In the genomic region with DNA sequence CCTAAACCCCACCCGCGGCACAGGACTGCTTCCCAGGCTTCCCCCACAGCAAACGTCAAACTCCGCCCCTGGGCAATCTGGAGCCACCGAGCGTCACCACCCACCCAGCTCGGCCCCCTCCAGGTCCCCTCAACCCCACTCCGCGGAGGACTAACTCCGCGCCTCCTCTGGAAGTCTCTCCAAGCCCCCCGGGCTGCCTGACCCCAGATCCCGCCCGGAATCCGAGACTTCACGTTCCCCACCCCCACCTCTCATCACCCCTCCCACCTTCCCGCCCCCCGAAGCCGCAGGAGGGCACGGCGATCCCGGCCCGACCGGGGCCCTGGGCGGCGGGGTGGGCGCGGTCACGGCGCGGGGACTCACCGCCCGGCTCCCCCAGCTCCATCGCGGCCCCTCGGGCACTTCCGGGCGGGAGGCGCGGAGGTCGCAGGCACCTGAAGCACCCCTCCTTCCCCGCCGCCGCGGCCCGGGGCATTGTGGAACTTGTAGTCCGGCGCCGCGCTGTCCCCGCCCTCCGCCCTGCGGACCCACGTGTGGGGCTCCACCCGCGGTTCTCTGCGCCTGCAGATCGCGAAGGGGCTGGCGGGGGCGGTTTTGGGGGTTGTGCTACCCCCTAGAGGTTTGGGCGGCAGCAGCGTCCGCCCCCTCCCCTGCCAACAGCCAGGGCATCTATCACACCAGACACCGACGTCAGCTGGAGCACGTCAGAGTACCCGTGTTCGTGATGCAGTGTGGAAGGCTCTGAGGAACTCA, we compare ENCODE assay signal across 8 cellular contexts. TPM values are rescaled to one million over a fixed set of nuclear protein-coding genes. Genes with fewer than 3 reads are reported as not detected.
A peak's percentile ranks its signal among the peaks of the same experiment; 100 is the strongest.
DNase-seq lines count a peak whose midpoint lies in the region; ATAC-seq and TF ChIP-seq lines count a peak whose summit lies in the region.

A gene with protein sequence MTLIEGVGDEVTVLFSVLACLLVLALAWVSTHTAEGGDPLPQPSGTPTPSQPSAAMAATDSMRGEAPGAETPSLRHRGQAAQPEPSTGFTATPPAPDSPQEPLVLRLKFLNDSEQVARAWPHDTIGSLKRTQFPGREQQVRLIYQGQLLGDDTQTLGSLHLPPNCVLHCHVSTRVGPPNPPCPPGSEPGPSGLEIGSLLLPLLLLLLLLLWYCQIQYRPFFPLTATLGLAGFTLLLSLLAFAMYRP (minus strand): TSS at position 423 of the 753 bp plus-strand sequence. CDS start 930 bp downstream, outside the sequence.

- H3K4me1 ChIP-seq in SJSA1 (replicated peaks) (peaks cover 59% of the 10 kb centered on the region), upper lobe of left lung (peaks cover 49 to 75% (median 65%) of the 10 kb centered on the region in 4 donors)

- peak; percentile 28 for DNase-seq in DMS153 (lab: John Stamatoyannopoulos, UW)
- DNase-seq in HuH-7 (ENCODE audit: low spot score), result peak; percentile 85
- DNase-seq in SJSA1 (ENCODE audit: low read depth in 1 of 2, low spot score in 2 of 2), result peak; percentile 60 to 73
- peak; percentile 85 for DNase-seq in activated naive CD4-positive, alpha-beta T cell treated with Interleukin-2 at 50 U/mL for 16 hours
- peak; percentile 95 for DNase-seq in Right ventricle myocardium inferior (ENCODE audit: missing footprints)
- DNase-seq in posterior cingulate gyrus, result peak; percentile 64 to 97 (median 80)
- DNase-seq in upper lobe of left lung, result peak; percentile 85 to 97

- ATAC-seq in GM21390 (IDR thresholded peaks at IDR 0.05; ENCODE audit: unreplicated experiment), result peak; percentile 51
- ATAC-seq in Right ventricle myocardium inferior, result peak; percentile 27
- ATAC-seq in upper lobe of left lung (ENCODE audit: low FRiP score in 2 of 2), result peak; percentile 39 to 58

- H3K36me3 ChIP-seq in SJSA1 (peaks cover 38% of the 10 kb centered on the region), upper lobe of left lung (peaks cover 0 to 6% (median 0%) of the 10 kb centered on the region in 4 donors)

- peak within 1 kb of the TSS; percentile 75 for H3K4me3 ChIP-seq in SJSA1
- H3K4me3 ChIP-seq in upper lobe of left lung, result peak within 1 kb of the TSS; percentile 76 to 99 (median 90)

- H3K27me3 ChIP-seq in SJSA1 (replicated peaks), result no peaks in the 10 kb centered on the region
- no peaks in the 10 kb centered on the region for H3K27me3 ChIP-seq in upper lobe of left lung

- intact Hi-C loops in Right ventricle myocardium inferior (cut with DNase I), result loop anchor here (2.0 kb wide), 1 partner anchor 24 kb away; a partner anchor contains a TSS
- intact Hi-C loops in posterior cingulate gyrus (cut with DNase I), result loop anchor here (5.0 kb wide), 1 partner anchor 39 kb away; no protein-coding TSS in a partner anchor

- TF ChIP-seq POLR2A in upper lobe of left lung (IDR thresholded peaks at IDR 0.05), result peak in 1 of 4 donors; percentile 70

- no peak for TF ChIP-seq EP300 in upper lobe of left lung (IDR thresholded peaks at IDR 0.05)

- WGBS in upper lobe of left lung, 2 donors, result 0% methylated on average over 6 to 16 of the region's 69 CpGs

- H3K27ac ChIP-seq in SJSA1 (peak within 1 kb of the TSS; percentile 33), upper lobe of left lung (peak within 1 kb of the TSS; percentile 88 to 97 (median 96))

- no peaks in the 10 kb centered on the region; the same call in 1 of the 2 replicates for H3K9me3 ChIP-seq in SJSA1 (replicated peaks)
- no peaks in the 10 kb centered on the region for H3K9me3 ChIP-seq in upper lobe of left lung

- TF ChIP-seq CTCF in upper lobe of left lung (IDR thresholded peaks at IDR 0.05), result no peak

RNA-seq across cellular contexts. Expression of the gene that starts here (rescaled TPM):
- total RNA-seq in SJSA1 (2014; rRNA removed; shearing (Covaris generic)), result 32.5 and 34.5 TPM in 2 replicates
- total RNA-seq in Right ventricle myocardium inferior (35.5 TPM), upper lobe of left lung (10 to 100 TPM; 35.3 to 72.9 (median 51.6) TPM)

Comparison
In these comparisons a context has a peak if more than half of its experiments do, and no peak if none do; other contexts are left out.
1. Peak in every context shown above with its lines: DNase-seq, ATAC-seq, H3K4me3 ChIP-seq and H3K27ac ChIP-seq.
2. DNase-seq: peak in every context shown above with its lines; median percentile 95 in Right ventricle myocardium inferior; 91 in upper lobe of left lung; 85 in HuH-7; 85 in activated naive CD4-positive, alpha-beta T cell treated with Interleukin-2 at 50 U/mL for 16 hours; 80 in posterior cingulate gyrus; 66 in SJSA1; 28 in DMS153.